Comparison of ENCODE assay signal across 9 cellular contexts in the genomic region with DNA sequence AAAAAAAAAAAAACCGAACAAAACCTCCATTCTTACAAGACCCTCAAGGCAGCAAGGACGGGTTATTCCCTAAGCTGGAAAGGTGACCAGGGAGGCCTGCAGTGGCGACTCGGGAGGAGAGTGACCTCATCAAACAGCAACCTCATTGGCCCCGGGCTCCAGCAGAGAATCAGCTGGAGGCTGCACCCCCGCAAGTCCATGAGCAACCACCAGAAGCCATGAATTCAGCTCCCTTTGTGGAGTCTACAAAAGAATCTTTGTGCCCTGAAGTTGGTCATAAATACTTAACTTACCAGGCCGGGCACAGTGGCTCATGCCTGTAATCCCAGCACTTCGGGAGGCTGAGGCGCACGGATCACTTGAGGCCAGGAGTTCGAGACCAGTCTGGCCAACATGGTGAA.
DNase-seq lines count a peak whose midpoint lies in the region; FAIRE-seq and TF ChIP-seq lines count a peak whose summit lies in the region.
"Had no signal": no experiment of that assay in that cellular context is flagged by ENCODE, and none has a peak within 500 bp of the region (broad histone marks: within the 10 kb centered on the region; RNA-seq: fewer than 3 reads in every experiment).

No MANE protein-coding gene starts in this region.

- DNase-seq in AG08395 (ENCODE audit: low spot score) (peak; percentile 64), HFFc6 (peak; percentile 46), chondrocyte (ENCODE audit: low spot score) (no peak), myocyte (ENCODE audit: low read depth) (peak; percentile 28), AML-193 (lab: John Stamatoyannopoulos, UW) (no peak), HK-2 (ENCODE audit: unreplicated experiment) (no peak), NCI-H69 (lab: John Stamatoyannopoulos, UW) (no peak), HTR-8/SVneo (ENCODE audit: insufficient read length, low spot score) (no peak)
- DNase-seq: SIG-M5 had no signal

- H3K27ac Mint-ChIP-seq in HFFc6 (peak overlapping the region; percentile 93), chondrocyte (ENCODE audit: unreplicated experiment) (no peak overlapping the region)

- TF ChIP-seq CTCF in HFFc6 (IDR thresholded peaks at IDR 0.05) (no peak; the same call in 1 of the 2 replicates), chondrocyte (IDR thresholded peaks at IDR 0.05) (no peak)

- peaks cover 4% of the 10 kb centered on the region for H3K9me3 Mint-ChIP-seq in HFFc6
- no peaks in the 10 kb centered on the region for H3K9me3 Mint-ChIP-seq in chondrocyte (ENCODE audit: low read depth)

- H3K27me3 Mint-ChIP-seq in HFFc6 (ENCODE audit: insufficient read depth) (peaks cover 5% of the 10 kb centered on the region), chondrocyte (ENCODE audit: low read depth) (no peaks in the 10 kb centered on the region)

- H3K4me1 Mint-ChIP-seq in HFFc6 (ENCODE audit: low read depth): peaks cover 40% of the 10 kb centered on the region
- H3K4me1 Mint-ChIP-seq in chondrocyte (ENCODE audit: low read depth): peaks cover 20% of the 10 kb centered on the region

- FAIRE-seq in HTR-8/SVneo (lab: Jason Lieb, UNC): no peak

- peak overlapping the region; percentile 88 for H3K4me3 Mint-ChIP-seq in HFFc6
- peak overlapping the region; percentile 61 for H3K4me3 Mint-ChIP-seq in chondrocyte (ENCODE audit: unreplicated experiment)

- H3K36me3 Mint-ChIP-seq in HFFc6 (ENCODE audit: low read depth) (peaks cover 15% of the 10 kb centered on the region), chondrocyte (ENCODE audit: low read depth) (peaks cover 13% of the 10 kb centered on the region)

Comparison
In these comparisons a context has a peak if more than half of its experiments do, and no peak if none do; other contexts are left out.
1. DNase-seq: peak in AG08395 (single experiment), HFFc6 (single experiment) and myocyte (single experiment); none in chondrocyte (single experiment), AML-193 (0 of 2), HK-2 (single experiment), NCI-H69 (single experiment) and HTR-8/SVneo (single experiment).